In the genomic region with DNA sequence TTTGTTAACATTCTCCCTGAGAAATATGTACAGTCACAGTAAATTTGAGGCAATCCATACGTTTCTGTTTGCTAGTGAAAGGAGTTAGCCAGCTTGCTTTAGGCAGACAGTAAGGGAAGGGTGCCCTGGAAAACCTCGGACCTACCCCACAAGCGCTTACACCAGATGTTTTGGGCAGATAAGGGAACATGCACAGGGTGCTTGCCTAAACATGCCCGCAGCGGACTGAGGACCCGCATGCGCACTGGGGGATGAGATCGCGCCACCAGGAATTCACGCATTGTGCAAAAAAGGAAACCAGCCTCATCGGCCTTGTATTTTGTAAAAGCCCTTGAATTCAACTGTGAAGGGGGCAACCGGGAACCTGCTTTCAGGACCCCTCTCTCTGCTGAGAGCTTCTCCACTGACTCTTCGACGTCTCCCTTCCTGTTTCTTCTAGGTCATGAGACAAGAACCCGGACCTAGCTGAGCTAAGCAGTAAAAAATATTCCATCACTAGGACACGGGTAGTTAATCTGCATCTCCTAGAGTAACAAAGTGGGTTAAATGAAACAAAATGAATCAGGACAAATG, we compare ENCODE assay signal across 24 cellular contexts.
A peak's percentile ranks its signal among the peaks of the same experiment; 100 is the strongest.
DNase-seq lines count a peak whose midpoint lies in the region; ATAC-seq, FAIRE-seq and TF ChIP-seq lines count a peak whose summit lies in the region.
"Had no signal": no experiment of that assay in that cellular context is flagged by ENCODE, and none has a peak within 500 bp of the region (broad histone marks: within the 10 kb centered on the region; RNA-seq: fewer than 3 reads in every experiment).

No MANE protein-coding gene starts in this region.

- DNase-seq in CMK (ENCODE audit: low read depth) (peak; percentile 7), H9 (peak; percentile 28), K562 (ENCODE audit: extremely low read depth in 1 of 4, low spot score in 3 of 4) (peak; percentile 56 to 89 (median 62)), mesendoderm (no peak), T-helper 1 cell (no peak), NCI-H524 (lab: John Stamatoyannopoulos, UW) (no peak), GDM1 (lab: John Stamatoyannopoulos, UW) (no peak)
- DNase-seq: AML-193; C1 segment of cervical spinal cord; CD8-positive, alpha-beta T cell; DMS53; GM23248; MG63; NCI-H1092; NCI-H1436; NCI-H2029; NCI-H2227 treated with DMSO at 0.1 percent for 48 hours; NCI-H510A; NCI-H748 treated with DMSO at 0.1 percent for 48 hours; NK-92 treated with Interleukin-12 subunit alpha and Interleukin-12 subunit beta, amount 100 ng/mL, for 24 hours had no signal

- no peak overlapping the region for H3K56ac ChIP-seq in H9 (ENCODE audit: insufficient read length, low read depth, low read length)
- H3K56ac ChIP-seq in mesendoderm (ENCODE audit: low read length), result no peak overlapping the region

- H2BK20ac ChIP-seq in H9 (ENCODE audit: low read depth, low read length, poor library complexity, severe bottlenecking), result no peak overlapping the region

- H2BK15ac ChIP-seq in H9 (ENCODE audit: low read depth, low read length) (no peak overlapping the region), mesendoderm (replicated peaks; ENCODE audit: low read depth) (peak overlapping the region; percentile 87)

- in situ Hi-C loops in K562 (cut with MboI), result no loop called here

- H3K4me1 Mint-ChIP-seq in H9, result peaks cover 24 to 25% of the 10 kb centered on the region in 2 experiments

- H3K23ac ChIP-seq in H9 (ENCODE audit: insufficient read length, low read depth, low read length) (no peak overlapping the region), mesendoderm (ENCODE audit: low read length) (no peak overlapping the region)

- TF ChIP-seq CTCF in H9 (conservative IDR thresholded peaks at IDR 0.05), result no peak
- no peak for TF ChIP-seq CTCF in K562 (IDR thresholded peaks at IDR 0.05 in 2 of 3, conservative IDR thresholded peaks at IDR 0.05 in 1 of 3; ENCODE audit: insufficient read depth in 2 of 3, low read depth in 1 of 3, low read length in 3 of 3)

- H3K18ac ChIP-seq in H9 (ENCODE audit: insufficient read length, low read depth, low read length), result no peak overlapping the region
- peak overlapping the region; percentile 61 for H3K18ac ChIP-seq in mesendoderm (ENCODE audit: low read length)

- FAIRE-seq in K562 (lab: Jason Lieb, UNC), result peak; percentile 89
- FAIRE-seq: GM12891 had no signal

- H3K27ac ChIP-seq in H9 (ENCODE audit: insufficient read length, low read depth, low read length) (no peak overlapping the region), K562 (ENCODE audit: extremely low read depth, low read depth, low read length) (peak overlapping the region; percentile 89), mesendoderm (ENCODE audit: low read depth, low read length) (peak overlapping the region; percentile 22)
- H3K27ac ChIP-seq: GM23248, RWPE1 had no signal

- TF ChIP-seq EP300 in K562 (IDR thresholded peaks at IDR 0.05; ENCODE audit: low read length), result peak; percentile 43

- H2AFZ ChIP-seq in H9 (ENCODE audit: low read length) (no peak overlapping the region), K562 (ENCODE audit: low read depth, low read length) (peak overlapping the region; percentile 89)
- H2AFZ ChIP-seq: GM23248 had no signal

- H3K27me3 Mint-ChIP-seq in H9 (ENCODE audit: low read depth), result peaks cover 5% of the 10 kb centered on the region

- peak; percentile 98 for ATAC-seq in K562
- no peak for ATAC-seq in HG03196 (IDR thresholded peaks at IDR 0.05; ENCODE audit: unreplicated experiment)
- ATAC-seq: CD8-positive, alpha-beta T cell; SK-N-SH treated with all-trans-retinoic acid at 6 μM for 48 hours had no signal

- H3K4me1 ChIP-seq in H9 (ENCODE audit: insufficient read depth, low read length), result peaks cover 3% of the 10 kb centered on the region; the same call in 1 of the 2 replicates
- no peaks in the 10 kb centered on the region; a peak in 1 of 5 replicates for H3K4me1 ChIP-seq in K562 (replicated peaks in 1 of 2; ENCODE audit: control insufficient read depth in 2 of 2, insufficient read depth in 2 of 2, low read length in 2 of 2)
- peaks cover 2% of the 10 kb centered on the region for H3K4me1 ChIP-seq in mesendoderm (ENCODE audit: control insufficient read depth, low read depth, low read length)

- intact Hi-C loops in K562 (cut with micrococcal nuclease), result no loop called here

- H3K9ac ChIP-seq in H9 (ENCODE audit: extremely low read depth, insufficient read length, low read length), result no peak overlapping the region
- peak overlapping the region; percentile 19 to 65; a peak in 3 of 4 replicates for H3K9ac ChIP-seq in K562 (ENCODE audit: insufficient read depth in 1 of 2, low read depth in 2 of 2, low read length in 2 of 2)
- H3K9ac ChIP-seq in mesendoderm (ENCODE audit: low read length), result no peak overlapping the region
- H3K9ac ChIP-seq: GM23248 had no signal

- H4K8ac ChIP-seq in H9 (replicated peaks; ENCODE audit: insufficient read length, low read depth, low read length), result no peak overlapping the region
- peak overlapping the region; percentile 97 for H4K8ac ChIP-seq in mesendoderm (ENCODE audit: low read depth, low read length)

- H2BK120ac ChIP-seq in H9 (ENCODE audit: low read depth, low read length, poor library complexity, severe bottlenecking) (no peak overlapping the region), mesendoderm (ENCODE audit: low read depth, low read length) (peak overlapping the region; percentile 90)

- no peaks in the 10 kb centered on the region for H3K27me3 ChIP-seq in H9 (ENCODE audit: insufficient read depth, low read length)
- H3K27me3 ChIP-seq in K562 (ENCODE audit: control insufficient read depth in 2 of 2, insufficient read depth in 2 of 2, low read length in 2 of 2), result no peaks in the 10 kb centered on the region
- no peaks in the 10 kb centered on the region for H3K27me3 ChIP-seq in mesendoderm (ENCODE audit: insufficient read depth, low read length, poor library complexity)
- H3K27me3 ChIP-seq: MG63 had no signal

- H3K4me2 ChIP-seq in H9 (ENCODE audit: insufficient read depth, insufficient read length, low read length) (no peak overlapping the region), K562 (ENCODE audit: insufficient read depth, low read length) (peak overlapping the region; percentile 65), mesendoderm (ENCODE audit: low read length) (no peak overlapping the region)

- H3K9me3 ChIP-seq in H9 (ENCODE audit: control insufficient read depth, low read depth, low read length) (no peaks in the 10 kb centered on the region), K562 (replicated peaks; ENCODE audit: control insufficient read depth, insufficient read depth, low read depth, low read length) (no peaks in the 10 kb centered on the region)
- H3K9me3 ChIP-seq: MG63 had no signal

- H3K36me3 ChIP-seq in K562 (ENCODE audit: control insufficient read depth, insufficient read depth, low read length) (no peaks in the 10 kb centered on the region), mesendoderm (ENCODE audit: control insufficient read depth, insufficient read depth, low read length) (no peaks in the 10 kb centered on the region)
- H3K36me3 ChIP-seq: MG63 had no signal

- no TSS peak for BruUV-seq in K562 (replicated peaks; lab: Mats Ljungman, UMichigan)

- no peak overlapping the region for H3K14ac ChIP-seq in H9 (ENCODE audit: insufficient read depth, low read length)

- WGBS in H9 (ENCODE audit: extremely low coverage, insufficient read length, low lambda C conversion rate), result no CpG with 5 or more reads among the region's 16 CpGs
- 0% methylated on average over 11 of the region's 16 CpGs for WGBS in K562 (ENCODE audit: insufficient coverage, low coverage, missing lambda C conversion rate)
- WGBS in mesendoderm (ENCODE audit: extremely low coverage, insufficient coverage, low lambda C conversion rate), result no CpG with 5 or more reads among the region's 16 CpGs

- H4K20me1 ChIP-seq in H9 (ENCODE audit: control insufficient read depth, insufficient read depth, insufficient read length), result no peaks in the 10 kb centered on the region
- H4K20me1 ChIP-seq in K562 (replicated peaks; ENCODE audit: control insufficient read depth, insufficient read depth, low read length), result no peaks in the 10 kb centered on the region

- TF ChIP-seq POLR2A in K562 (conservative IDR thresholded peaks at IDR 0.05), result no peak

- no peak overlapping the region for H3T11ph ChIP-seq in H9 (ENCODE audit: low read length)

- H3K23me2 ChIP-seq in H9 (ENCODE audit: insufficient read length, low read depth, low read length, poor library complexity, severe bottlenecking), result no peaks in the 10 kb centered on the region

- peak overlapping the region in 2 of 3 experiments; percentile 46 to 48; a peak in 2 of 7 replicates for H3K27ac Mint-ChIP-seq in H9
- H3K27ac Mint-ChIP-seq: CD8-positive, alpha-beta T cell had no signal

- no peaks in the 10 kb centered on the region for H3K9me1 ChIP-seq in K562 (ENCODE audit: control insufficient read depth, insufficient read depth, low read length)

- H3K4ac ChIP-seq in H9 (ENCODE audit: low read depth, low read length), result no peak overlapping the region
- H3K4ac ChIP-seq in mesendoderm (ENCODE audit: low read depth, low read length), result no peak overlapping the region

- CTCF ChIA-PET in K562 (lab: Yijun Ruan, JAX; ENCODE audit: low intra/inter-chr PET ratio), result no interaction called here

- no peak overlapping the region for H2BK12ac ChIP-seq in H9 (ENCODE audit: insufficient read length, low read depth, low read length)

- H3K9me3 Mint-ChIP-seq in H9, result peaks cover 15 to 22% of the 10 kb centered on the region in 2 experiments

- TF ChIP-seq RAD21 in K562 (CRISPR knock-in tag; conservative IDR thresholded peaks at IDR 0.05 in 1 of 2, IDR thresholded peaks at IDR 0.05 in 1 of 2), result no peak

- H2BK5ac ChIP-seq in H9 (ENCODE audit: insufficient read length, low read length) (no peak overlapping the region), mesendoderm (ENCODE audit: low read length) (peak overlapping the region; percentile 54)

- no peak overlapping the region for H3K4me3 Mint-ChIP-seq in H9
- H3K4me3 Mint-ChIP-seq: CD8-positive, alpha-beta T cell had no signal

- H2AK5ac ChIP-seq in H9 (ENCODE audit: insufficient read length, low read length) (no peak overlapping the region), mesendoderm (ENCODE audit: low read length) (no peak overlapping the region)

- H4K91ac ChIP-seq in H9 (ENCODE audit: insufficient read length, low read depth, low read length), result no peak overlapping the region

- H3K79me1 ChIP-seq in H9 (ENCODE audit: insufficient read depth, low read depth, low read length, poor library complexity, severe bottlenecking) (no peaks in the 10 kb centered on the region), mesendoderm (ENCODE audit: low read length) (no peaks in the 10 kb centered on the region)

- POLR2A ChIA-PET in K562 (lab: Yijun Ruan, JAX), result interaction anchor here (1.8 kb wide), 1 partner anchor 11 kb away, joined by 6 read pairs; no protein-coding TSS in a partner anchor

- H3K36me3 Mint-ChIP-seq in H9 (ENCODE audit: insufficient read depth in 1 of 3, low read depth in 3 of 3), result peaks cover 3 to 25% (median 7%) of the 10 kb centered on the region in 3 experiments; a peak in 6 of 7 replicates
- H3K36me3 Mint-ChIP-seq: CD8-positive, alpha-beta T cell had no signal

- H4K5ac ChIP-seq in H9 (ENCODE audit: insufficient read length, low read depth, low read length) (no peak overlapping the region), mesendoderm (ENCODE audit: low read length) (no peak overlapping the region)

- H3K4me3 ChIP-seq in K562 (no peak overlapping the region), mesendoderm (ENCODE audit: low read length) (no peak overlapping the region)
- H3K4me3 ChIP-seq: GM23248, MG63 had no signal

- H3K79me2 ChIP-seq in H9 (ENCODE audit: insufficient read depth, low read length) (no peaks in the 10 kb centered on the region), K562 (ENCODE audit: control insufficient read depth, insufficient read depth, low read length) (no peaks in the 10 kb centered on the region), mesendoderm (ENCODE audit: control insufficient read depth, insufficient read depth, low read length) (no peaks in the 10 kb centered on the region)

Comparison
In these comparisons a context has a peak if more than half of its experiments do, and no peak if none do; other contexts are left out.
1. DNase-seq: peak in CMK (single experiment), H9 (single experiment) and K562 (4 of 4); none in mesendoderm (single experiment), T-helper 1 cell (0 of 5), NCI-H524 (0 of 2) and GDM1 (single experiment).
2. H3K9ac ChIP-seq: peak in K562 (2 of 2); none in H9 (single experiment) and mesendoderm (single experiment).